10 cellular contexts compared by ENCODE assay signal in the genomic region with DNA sequence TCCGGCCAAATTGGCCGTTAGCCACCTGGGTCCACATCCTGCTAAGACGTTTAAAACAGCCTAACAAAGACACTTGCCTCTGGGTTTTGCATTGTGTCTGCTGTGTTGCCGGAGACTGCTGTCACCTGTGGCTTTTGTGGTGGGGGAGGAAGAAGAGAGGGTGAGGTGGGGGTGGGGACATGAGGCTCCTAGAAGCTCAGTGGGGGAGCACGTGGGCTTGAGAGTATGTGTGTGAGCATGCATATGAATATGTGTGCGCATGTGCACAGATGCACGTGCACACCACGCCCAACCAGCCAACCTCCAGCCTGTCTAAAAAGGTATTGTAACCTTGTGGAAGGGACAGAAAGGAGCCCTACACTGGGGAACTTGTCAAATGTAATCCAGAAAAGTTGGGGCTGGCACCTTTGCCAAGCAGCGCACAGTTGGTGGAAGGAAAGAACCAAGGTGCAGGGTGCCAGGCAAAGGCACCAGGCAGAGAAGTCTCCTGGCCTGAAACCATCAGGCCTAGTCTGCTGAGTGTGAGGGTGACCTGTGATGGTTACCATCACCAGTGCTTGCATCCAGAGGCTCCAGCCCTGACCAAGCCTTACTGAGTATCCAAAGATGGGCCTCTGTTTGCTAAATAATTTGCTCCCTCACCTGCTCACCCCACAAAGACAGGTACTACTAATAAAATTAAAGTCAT. TPM values are rescaled to one million over a fixed set of nuclear protein-coding genes. Genes with fewer than 3 reads are reported as not detected.
DNase-seq lines count a peak whose midpoint lies in the region; ATAC-seq and TF ChIP-seq lines count a peak whose summit lies in the region.
"Had no signal": no experiment of that assay in that cellular context is flagged by ENCODE, and none has a peak within 500 bp of the region (broad histone marks: within the 10 kb centered on the region; RNA-seq: fewer than 3 reads in every experiment).

No MANE protein-coding gene starts in this region.

- peak overlapping the region; percentile 88 for H3K27ac ChIP-seq in KMS-11
- H3K27ac ChIP-seq: 22Rv1 had no signal

- H2AFZ ChIP-seq in KMS-11 (ENCODE audit: low read depth) = peak overlapping the region; percentile 57; the same call in 1 of the 2 replicates

- no peak overlapping the region for H3K4me3 ChIP-seq in KMS-11 (IDR thresholded peaks at IDR 0.05; ENCODE audit: insufficient read depth, low read depth, low read length)

- H3K4me3 Mint-ChIP-seq in activated T-helper 2 cell treated with anti-CD3 and anti-CD28 coated beads, Interferon-gamma antibody, Interleukin-2, Interleukin-4, amounts not matched to agents 10 μg/mL and 5 μg/mL and 100 μg/mL, durations not matched to agents 14 hours and 24 hours and 36 hours (ENCODE audit: low read depth) = peak overlapping the region; percentile 37
- H3K4me3 Mint-ChIP-seq in WTC11 = no peak overlapping the region

- TF ChIP-seq CTCF in KMS-11 (conservative IDR thresholded peaks at IDR 0.05; ENCODE audit: low read depth, low read length) (no peak), WTC11 (IDR thresholded peaks at IDR 0.05) (no peak)

- H3K27me3 ChIP-seq in KMS-11 (ENCODE audit: insufficient read depth, low read depth) = no peaks in the 10 kb centered on the region

- ATAC-seq in WTC11 = no peak

- peak overlapping the region; percentile 83 for H3K27ac Mint-ChIP-seq in activated T-helper 2 cell treated with anti-CD3 and anti-CD28 coated beads, Interferon-gamma antibody, Interleukin-2, Interleukin-4, amounts not matched to agents 10 μg/mL and 5 μg/mL and 100 μg/mL, durations not matched to agents 14 hours and 24 hours and 36 hours
- H3K27ac Mint-ChIP-seq in WTC11 = no peak overlapping the region

- H3K9me3 Mint-ChIP-seq in activated T-helper 2 cell treated with anti-CD3 and anti-CD28 coated beads, Interferon-gamma antibody, Interleukin-2, Interleukin-4, amounts not matched to agents 10 μg/mL and 5 μg/mL and 100 μg/mL, durations not matched to agents 14 hours and 24 hours and 36 hours = no peaks in the 10 kb centered on the region
- H3K9me3 Mint-ChIP-seq in WTC11 = no peaks in the 10 kb centered on the region

- H3K36me3 Mint-ChIP-seq in activated T-helper 2 cell treated with anti-CD3 and anti-CD28 coated beads, Interferon-gamma antibody, Interleukin-2, Interleukin-4, amounts not matched to agents 10 μg/mL and 5 μg/mL and 100 μg/mL, durations not matched to agents 14 hours and 24 hours and 36 hours (ENCODE audit: low read depth) = no peaks in the 10 kb centered on the region
- H3K36me3 Mint-ChIP-seq in WTC11 = no peaks in the 10 kb centered on the region

- H3K4me1 Mint-ChIP-seq in activated T-helper 2 cell treated with anti-CD3 and anti-CD28 coated beads, Interferon-gamma antibody, Interleukin-2, Interleukin-4, amounts not matched to agents 10 μg/mL and 5 μg/mL and 100 μg/mL, durations not matched to agents 14 hours and 24 hours and 36 hours (ENCODE audit: low read depth) = peaks cover 49% of the 10 kb centered on the region
- peaks cover 16% of the 10 kb centered on the region for H3K4me1 Mint-ChIP-seq in WTC11

- no peaks in the 10 kb centered on the region for H3K27me3 Mint-ChIP-seq in activated T-helper 2 cell treated with anti-CD3 and anti-CD28 coated beads, Interferon-gamma antibody, Interleukin-2, Interleukin-4, amounts not matched to agents 10 μg/mL and 5 μg/mL and 100 μg/mL, durations not matched to agents 14 hours and 24 hours and 36 hours (ENCODE audit: low read depth)
- no peaks in the 10 kb centered on the region for H3K27me3 Mint-ChIP-seq in WTC11 (ENCODE audit: low read depth)

- H3K4me1 ChIP-seq in KMS-11 (ENCODE audit: low read depth, poor library complexity, severe bottlenecking) = peaks cover 39% of the 10 kb centered on the region

- intact Hi-C loops in activated T-helper 2 cell treated with anti-CD3 and anti-CD28 coated beads, Interferon-gamma antibody, Interleukin-2, Interleukin-4, amounts not matched to agents 10 μg/mL and 5 μg/mL and 100 μg/mL, durations not matched to agents 14 hours and 24 hours and 36 hours (cut with micrococcal nuclease) = loop anchor here (1.0 to 10.0 kb wide), 3 partner anchors 8 to 405 kb away; a partner anchor contains a TSS

- DNase-seq in SKM-1 (lab: John Stamatoyannopoulos, UW; ENCODE audit: unreplicated experiment) (peak; percentile 11), SKM-1 treated with dmso at 0.1 percent for 144 hours (lab: John Stamatoyannopoulos, UW; ENCODE audit: unreplicated experiment) (no peak), NCI-H774 (lab: John Stamatoyannopoulos, UW) (no peak), WTC11 (ENCODE audit: low spot score) (no peak), AML-193 (lab: John Stamatoyannopoulos, UW) (no peak)
- peak; percentile 70 for DNase-seq in activated T-helper 2 cell treated with anti-CD3 and anti-CD28 coated beads, Interferon-gamma antibody, Interleukin-2, Interleukin-4, amounts not matched to agents 10 μg/mL and 5 μg/mL and 100 μg/mL, durations not matched to agents 14 hours and 24 hours and 36 hours (ENCODE audit: low spot score)
- DNase-seq in stimulated activated CD4-positive, alpha-beta T cell treated with anti-CD3 and anti-CD28 coated beads, TNF-alpha, amount 100 ng/mL, for 1 hour (ENCODE audit: low read depth in 3 of 3, low spot score in 1 of 3) = peak in 2 of 3 donors; percentile 43 to 47

- no peaks in the 10 kb centered on the region for H3K79me2 ChIP-seq in KMS-11 (ENCODE audit: insufficient read depth, low read depth)

- peak overlapping the region; percentile 48 for H3K9ac ChIP-seq in KMS-11

- H3K36me3 ChIP-seq in KMS-11 (ENCODE audit: insufficient read depth) = no peaks in the 10 kb centered on the region

- H3K4me2 ChIP-seq in KMS-11 = peak overlapping the region; percentile 58

- H4K20me1 ChIP-seq in KMS-11 (ENCODE audit: insufficient read depth) = no peaks in the 10 kb centered on the region

- POLR2A ChIA-PET in WTC11 (lab: Charles Lee) = no interaction called here

- CTCF ChIA-PET in WTC11 (lab: Charles Lee) = interaction anchor here (0.8 to 1.1 kb wide), 2 partner anchors 21 to 168 kb away, joined by 3 read pairs; no protein-coding TSS in a partner anchor

TF ChIP-seq in WTC11, 78 proteins besides CTCF, POLR2A, EP300 and RAD21 (continues in another document):
- no peak for TF ChIP-seq NFATC4 (CRISPR knock-in tag; IDR thresholded peaks at IDR 0.05)
- TF ChIP-seq, protein P1, sequence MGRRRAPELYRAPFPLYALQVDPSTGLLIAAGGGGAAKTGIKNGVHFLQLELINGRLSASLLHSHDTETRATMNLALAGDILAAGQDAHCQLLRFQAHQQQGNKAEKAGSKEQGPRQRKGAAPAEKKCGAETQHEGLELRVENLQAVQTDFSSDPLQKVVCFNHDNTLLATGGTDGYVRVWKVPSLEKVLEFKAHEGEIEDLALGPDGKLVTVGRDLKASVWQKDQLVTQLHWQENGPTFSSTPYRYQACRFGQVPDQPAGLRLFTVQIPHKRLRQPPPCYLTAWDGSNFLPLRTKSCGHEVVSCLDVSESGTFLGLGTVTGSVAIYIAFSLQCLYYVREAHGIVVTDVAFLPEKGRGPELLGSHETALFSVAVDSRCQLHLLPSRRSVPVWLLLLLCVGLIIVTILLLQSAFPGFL (CRISPR knock-in tag; IDR thresholded peaks at IDR 0.05; ENCODE audit: borderline replicate concordance) = no peak
- TF ChIP-seq, protein P2, sequence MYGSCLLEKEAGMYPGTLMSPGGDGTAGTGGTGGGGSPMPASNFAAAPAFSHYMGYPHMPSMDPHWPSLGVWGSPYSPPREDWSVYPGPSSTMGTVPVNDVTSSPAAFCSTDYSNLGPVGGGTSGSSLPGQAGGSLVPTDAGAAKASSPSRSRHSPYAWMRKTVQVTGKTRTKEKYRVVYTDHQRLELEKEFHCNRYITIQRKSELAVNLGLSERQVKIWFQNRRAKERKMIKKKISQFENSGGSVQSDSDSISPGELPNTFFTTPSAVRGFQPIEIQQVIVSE (CRISPR knock-in tag; IDR thresholded peaks at IDR 0.05; ENCODE audit: borderline replicate concordance) = no peak
- TF ChIP-seq, protein P3, sequence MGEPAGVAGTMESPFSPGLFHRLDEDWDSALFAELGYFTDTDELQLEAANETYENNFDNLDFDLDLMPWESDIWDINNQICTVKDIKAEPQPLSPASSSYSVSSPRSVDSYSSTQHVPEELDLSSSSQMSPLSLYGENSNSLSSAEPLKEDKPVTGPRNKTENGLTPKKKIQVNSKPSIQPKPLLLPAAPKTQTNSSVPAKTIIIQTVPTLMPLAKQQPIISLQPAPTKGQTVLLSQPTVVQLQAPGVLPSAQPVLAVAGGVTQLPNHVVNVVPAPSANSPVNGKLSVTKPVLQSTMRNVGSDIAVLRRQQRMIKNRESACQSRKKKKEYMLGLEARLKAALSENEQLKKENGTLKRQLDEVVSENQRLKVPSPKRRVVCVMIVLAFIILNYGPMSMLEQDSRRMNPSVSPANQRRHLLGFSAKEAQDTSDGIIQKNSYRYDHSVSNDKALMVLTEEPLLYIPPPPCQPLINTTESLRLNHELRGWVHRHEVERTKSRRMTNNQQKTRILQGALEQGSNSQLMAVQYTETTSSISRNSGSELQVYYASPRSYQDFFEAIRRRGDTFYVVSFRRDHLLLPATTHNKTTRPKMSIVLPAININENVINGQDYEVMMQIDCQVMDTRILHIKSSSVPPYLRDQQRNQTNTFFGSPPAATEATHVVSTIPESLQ (CRISPR knock-in tag; IDR thresholded peaks at IDR 0.05) = no peak
- TF ChIP-seq, protein P4, sequence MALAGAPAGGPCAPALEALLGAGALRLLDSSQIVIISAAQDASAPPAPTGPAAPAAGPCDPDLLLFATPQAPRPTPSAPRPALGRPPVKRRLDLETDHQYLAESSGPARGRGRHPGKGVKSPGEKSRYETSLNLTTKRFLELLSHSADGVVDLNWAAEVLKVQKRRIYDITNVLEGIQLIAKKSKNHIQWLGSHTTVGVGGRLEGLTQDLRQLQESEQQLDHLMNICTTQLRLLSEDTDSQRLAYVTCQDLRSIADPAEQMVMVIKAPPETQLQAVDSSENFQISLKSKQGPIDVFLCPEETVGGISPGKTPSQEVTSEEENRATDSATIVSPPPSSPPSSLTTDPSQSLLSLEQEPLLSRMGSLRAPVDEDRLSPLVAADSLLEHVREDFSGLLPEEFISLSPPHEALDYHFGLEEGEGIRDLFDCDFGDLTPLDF (CRISPR knock-in tag; IDR thresholded peaks at IDR 0.05) = no peak
- no peak for TF ChIP-seq RELA (CRISPR knock-in tag; IDR thresholded peaks at IDR 0.05; ENCODE audit: borderline replicate concordance)
- no peak for TF ChIP-seq ZNF263 (CRISPR knock-in tag; IDR thresholded peaks at IDR 0.05; ENCODE audit: low read depth)

RNA-seq across cellular contexts. Expression of a gene that starts 10.1 kb away (rescaled TPM):
- 89.8 and 102 TPM in 2 replicates for total RNA-seq in activated T-helper 2 cell treated with anti-CD3 and anti-CD28 coated beads, Interferon-gamma antibody, Interleukin-2, Interleukin-4, amounts not matched to agents 10 μg/mL and 5 μg/mL and 100 μg/mL, durations not matched to agents 14 hours and 24 hours and 36 hours
- total RNA-seq in WTC11 (2021) = 0.22 to 0.57 TPM (median 0.25 TPM) in 3 replicates
- total RNA-seq: kidney epithelial cell had no signal

RNA-seq across cellular contexts. Expression of a gene that starts 30.8 kb away (rescaled TPM):
- total RNA-seq in activated T-helper 2 cell treated with anti-CD3 and anti-CD28 coated beads, Interferon-gamma antibody, Interleukin-2, Interleukin-4, amounts not matched to agents 10 μg/mL and 5 μg/mL and 100 μg/mL, durations not matched to agents 14 hours and 24 hours and 36 hours = 0.11 and 0.16 TPM in 2 replicates
- total RNA-seq in WTC11 (2021) = 0.05 to 0.11 TPM (median 0.07 TPM) in 3 replicates
- total RNA-seq: kidney epithelial cell had no signal

Comparison
In these comparisons a context has a peak if more than half of its experiments do, and no peak if none do; other contexts are left out.
1. DNase-seq: peak in SKM-1 (single experiment), activated T-helper 2 cell treated with anti-CD3 and anti-CD28 coated beads, Interferon-gamma antibody, Interleukin-2, Interleukin-4, amounts not matched to agents 10 μg/mL and 5 μg/mL and 100 μg/mL, durations not matched to agents 14 hours and 24 hours and 36 hours (single experiment) and stimulated activated CD4-positive, alpha-beta T cell treated with anti-CD3 and anti-CD28 coated beads, TNF-alpha, amount 100 ng/mL, for 1 hour (2 of 3); none in SKM-1 treated with dmso at 0.1 percent for 144 hours (single experiment), NCI-H774 (single experiment), WTC11 (single experiment) and AML-193 (0 of 2).
2. RNA of a gene that starts 10.1 kb away (total RNA-seq): 89.8 to 102 TPM in activated T-helper 2 cell treated with anti-CD3 and anti-CD28 coated beads, Interferon-gamma antibody, Interleukin-2, Interleukin-4, amounts not matched to agents 10 μg/mL and 5 μg/mL and 100 μg/mL, durations not matched to agents 14 hours and 24 hours and 36 hours; 0.22 to 0.57 TPM in WTC11; every median in the first group is over 10 times any median in the second.